In genomic region chr13:101640797-101641400, GRCh38 we compare ENCODE assay signal across 9 cellular contexts.
A peak's percentile ranks its signal among the peaks of the same experiment; 100 is the strongest.
DNase-seq lines count a peak whose midpoint lies in the region; FAIRE-seq and TF ChIP-seq lines count a peak whose summit lies in the region.
"Had no signal": no experiment of that assay in that cellular context is flagged by ENCODE, and none has a peak within 500 bp of the region (broad histone marks: within the 10 kb centered on the region; RNA-seq: fewer than 3 reads in every experiment).

No MANE protein-coding gene starts in this region.

- H3K27me3 ChIP-seq in SK-N-SH (ENCODE audit: insufficient read depth): no peaks in the 10 kb centered on the region

- TF ChIP-seq RAD21 in SK-N-SH (IDR thresholded peaks at IDR 0.05; ENCODE audit: low read length): no peak

- no peaks in the 10 kb centered on the region for H3K9me3 ChIP-seq in SK-N-SH
- H3K9me3 ChIP-seq: prostate gland had no signal

- POLR2A ChIA-PET in SK-N-SH (lab: Yijun Ruan, JAX): no interaction called here

- H3K9me2 ChIP-seq in SK-N-SH: no peaks in the 10 kb centered on the region

- peak overlapping the region; percentile 39 to 70 for H3K27ac ChIP-seq in SK-N-SH (ENCODE audit: low read depth in 2 of 2, low read length in 1 of 2)
- H3K27ac ChIP-seq: prostate gland had no signal

- CTCF ChIA-PET in SK-N-SH (lab: Yijun Ruan, JAX): no interaction called here

- TF ChIP-seq CTCF in HFF-Myc (IDR thresholded peaks at IDR 0.05; ENCODE audit: low read depth, low read length, missing control alignments): no peak
- no peak for TF ChIP-seq CTCF in SK-N-SH (IDR thresholded peaks at IDR 0.05)
- no peak for TF ChIP-seq CTCF in fibroblast of villous mesenchyme (IDR thresholded peaks at IDR 0.05; ENCODE audit: insufficient read depth, low read depth, low read length)
- TF ChIP-seq CTCF in D721Med (IDR thresholded peaks at IDR 0.05; ENCODE audit: insufficient read depth, missing control alignments): no peak

- peak overlapping the region; percentile 20; the same call in 1 of the 2 replicates for H3K4me2 ChIP-seq in SK-N-SH

- no peak for TF ChIP-seq POLR2A in GM12892 (IDR thresholded peaks at IDR 0.05; ENCODE audit: low read depth, low read length)

- H3K4me1 ChIP-seq in SK-N-SH (ENCODE audit: control insufficient read depth in 1 of 2, insufficient read depth in 2 of 2, low read depth in 1 of 2, low read length in 1 of 2): peaks cover 0 to 16% of the 10 kb centered on the region in 2 experiments; a peak in 3 of 4 replicates
- H3K4me1 ChIP-seq: prostate gland had no signal

- DNase-seq in HFF-Myc (ENCODE audit: extremely low read depth, low read depth) (peak; percentile 66), SK-N-SH (no peak), fibroblast of villous mesenchyme (ENCODE audit: low read depth) (peak; percentile 83), urothelium cell line (ENCODE audit: low spot score) (peak; percentile 9), GM12892 (ENCODE audit: insufficient read length) (no peak), D721Med (ENCODE audit: insufficient read length, low spot score) (no peak), 8988T (no peak)
- DNase-seq: NCI-H2171 had no signal

- peaks cover 6% of the 10 kb centered on the region; the same call in 1 of the 2 replicates for H4K20me1 ChIP-seq in SK-N-SH (ENCODE audit: insufficient read depth)

- peaks cover 22% of the 10 kb centered on the region for H3F3A ChIP-seq in SK-N-SH (replicated peaks; ENCODE audit: insufficient read depth)

- peaks cover 33% of the 10 kb centered on the region; the same call in 1 of the 2 replicates for H3K79me2 ChIP-seq in SK-N-SH (ENCODE audit: insufficient read depth)

- H2AFZ ChIP-seq in SK-N-SH (ENCODE audit: low read depth): no peak overlapping the region

- no peak overlapping the region for H3K9ac ChIP-seq in SK-N-SH

- peaks cover 2 to 6% of the 10 kb centered on the region in 2 experiments for H3K36me3 ChIP-seq in SK-N-SH (replicated peaks in 1 of 2; ENCODE audit: control insufficient read depth in 1 of 2, insufficient read depth in 2 of 2, low read length in 1 of 2)
- H3K36me3 ChIP-seq: prostate gland had no signal

- no peak overlapping the region for H3K4me3 ChIP-seq in HFF-Myc (replicated peaks; ENCODE audit: low read depth, low read length)
- H3K4me3 ChIP-seq in SK-N-SH (ENCODE audit: low read depth in 2 of 2, low read length in 1 of 2): no peak overlapping the region
- H3K4me3 ChIP-seq in fibroblast of villous mesenchyme (ENCODE audit: low read depth, low read length): no peak overlapping the region
- H3K4me3 ChIP-seq: prostate gland had no signal

- 24% methylated on average over 2 of the region's 2 CpGs for WGBS in SK-N-SH (ENCODE audit: low lambda C conversion rate)

- no peak for FAIRE-seq in urothelium cell line (lab: Jason Lieb, UNC)
- no peak for FAIRE-seq in GM12892 (lab: Jason Lieb, UNC)
- no peak for FAIRE-seq in D721Med (lab: Jason Lieb, UNC)

- peak in 1 of 2 experiments; percentile 76; a peak in 1 of 4 replicates for TF ChIP-seq EP300 in SK-N-SH (IDR thresholded peaks at IDR 0.05; ENCODE audit: borderline replicate concordance in 1 of 2, low read depth in 1 of 2, low read length in 1 of 2)

TF ChIP-seq in SK-N-SH, 30 proteins besides CTCF, POLR2A, EP300 and RAD21:
- TF ChIP-seq RXRA (IDR thresholded peaks at IDR 0.05; ENCODE audit: borderline replicate concordance, low read depth) (no peak), JUND (IDR thresholded peaks at IDR 0.05) (peak; percentile 95), TEAD4 (IDR thresholded peaks at IDR 0.05; ENCODE audit: borderline replicate concordance, insufficient read depth) (peak; percentile 77), FOSL2 (IDR thresholded peaks at IDR 0.05; ENCODE audit: borderline replicate concordance, low read depth) (peak; percentile 90), MEF2A (IDR thresholded peaks at IDR 0.05; ENCODE audit: borderline replicate concordance, low read depth) (0 out of 2 replicates have a peak, but pooled peaks have one; percentile 22), TCF12 (IDR thresholded peaks at IDR 0.05) (peak; percentile 72), RCOR1 (IDR thresholded peaks at IDR 0.05; ENCODE audit: low read length) (no peak), POLR2AphosphoS5 (IDR thresholded peaks at IDR 0.05; ENCODE audit: low read depth, low read length) (peak; percentile 55; the same call in 1 of the 2 replicates), FOXM1 (IDR thresholded peaks at IDR 0.05; ENCODE audit: low read depth) (no peak), PBX3 (IDR thresholded peaks at IDR 0.05) (peak; percentile 91)

Comparison
In these comparisons a context has a peak if more than half of its experiments do, and no peak if none do; other contexts are left out.
1. DNase-seq: peak in HFF-Myc (single experiment), fibroblast of villous mesenchyme (single experiment) and urothelium cell line (single experiment); none in SK-N-SH (single experiment), GM12892 (single experiment), D721Med (single experiment) and 8988T (single experiment).